Comparison of ENCODE assay signal across 12 cellular contexts in the genomic region with DNA sequence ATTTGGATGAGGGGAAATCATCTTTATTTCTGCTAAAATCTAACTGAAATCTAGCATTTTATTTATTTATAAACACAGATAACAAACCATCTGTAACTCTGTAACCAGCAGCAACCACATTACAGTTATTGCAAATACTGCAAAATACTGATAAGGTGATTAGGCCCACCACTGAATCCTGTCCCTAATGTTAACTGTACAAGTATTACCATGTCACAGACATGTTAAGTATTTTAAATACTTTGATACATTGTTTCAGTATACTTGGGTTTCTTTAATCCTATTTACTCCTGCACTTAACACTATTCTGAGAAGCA.
"Had no signal": no experiment of that assay in that cellular context is flagged by ENCODE, and none has a peak within 500 bp of the region (broad histone marks: within the 10 kb centered on the region; RNA-seq: fewer than 3 reads in every experiment).

No MANE protein-coding gene starts in this region.

- ATAC-seq: activated CD8-positive, alpha-beta memory T cell treated with anti-CD3 and anti-CD28 coated beads, Interleukin-2, amount 10 ng/mL, durations not matched to agents 7 days and 5 days; gastroesophageal sphincter; natural killer cell treated with Interleukin-12 subunit alpha and Interleukin-12 subunit beta and Interleukin-15 and Interleukin-18, amount 100 ng/mL, for 72 hours; stimulated activated memory B cell treated with anti-CD40 and anti-IgM and Interleukin-4, amounts not matched to agents 10 μg/mL and 1 μg/mL and 100 μg/mL, for 72 hours had no signal

- H3K4me3 ChIP-seq: ascending aorta, gastroesophageal sphincter, tibial artery had no signal

- H3K27ac Mint-ChIP-seq: activated CD4-positive, alpha-beta memory T cell treated with anti-CD3 and anti-CD28 coated beads for 36 hours; activated CD8-positive, alpha-beta memory T cell treated with anti-CD3 and anti-CD28 coated beads, Interleukin-2, amount 10 ng/mL, durations not matched to agents 7 days and 5 days; activated naive CD4-positive, alpha-beta T cell treated with anti-CD3 and anti-CD28 coated beads for 36 hours; activated T-helper 2 cell treated with anti-CD3 and anti-CD28 coated beads, Interferon-gamma antibody, Interleukin-2, Interleukin-4, amounts not matched to agents 10 μg/mL and 5 μg/mL and 100 μg/mL, durations not matched to agents 14 hours and 24 hours and 36 hours; endodermal cell; stimulated activated memory B cell treated with anti-CD40 and anti-IgM and Interleukin-4, amounts not matched to agents 10 μg/mL and 1 μg/mL and 100 μg/mL, for 72 hours had no signal

- H3K9me3 Mint-ChIP-seq: activated CD4-positive, alpha-beta memory T cell treated with anti-CD3 and anti-CD28 coated beads for 36 hours; activated naive CD4-positive, alpha-beta T cell treated with anti-CD3 and anti-CD28 coated beads for 36 hours; activated T-helper 2 cell treated with anti-CD3 and anti-CD28 coated beads, Interferon-gamma antibody, Interleukin-2, Interleukin-4, amounts not matched to agents 10 μg/mL and 5 μg/mL and 100 μg/mL, durations not matched to agents 14 hours and 24 hours and 36 hours; natural killer cell treated with Interleukin-12 subunit alpha and Interleukin-12 subunit beta and Interleukin-15 and Interleukin-18, amount 100 ng/mL, for 72 hours; stimulated activated memory B cell treated with anti-CD40 and anti-IgM and Interleukin-4, amounts not matched to agents 10 μg/mL and 1 μg/mL and 100 μg/mL, for 72 hours had no signal

- H3K9me3 ChIP-seq: ascending aorta, gastroesophageal sphincter, tibial artery had no signal

- H3K36me3 ChIP-seq: ascending aorta, gastroesophageal sphincter, tibial artery had no signal

- H3K27me3 Mint-ChIP-seq: activated CD4-positive, alpha-beta memory T cell treated with anti-CD3 and anti-CD28 coated beads for 36 hours; activated CD8-positive, alpha-beta memory T cell treated with anti-CD3 and anti-CD28 coated beads, Interleukin-2, amount 10 ng/mL, durations not matched to agents 7 days and 5 days; natural killer cell treated with Interleukin-12 subunit alpha and Interleukin-12 subunit beta and Interleukin-15 and Interleukin-18, amount 100 ng/mL, for 72 hours; stimulated activated memory B cell treated with anti-CD40 and anti-IgM and Interleukin-4, amounts not matched to agents 10 μg/mL and 1 μg/mL and 100 μg/mL, for 72 hours had no signal

- DNase-seq: activated CD4-positive, alpha-beta memory T cell treated with anti-CD3 and anti-CD28 coated beads for 36 hours; activated CD8-positive, alpha-beta memory T cell treated with anti-CD3 and anti-CD28 coated beads, Interleukin-2, amount 10 ng/mL, durations not matched to agents 7 days and 5 days; activated naive CD4-positive, alpha-beta T cell treated with anti-CD3 and anti-CD28 coated beads for 36 hours; activated T-cell treated with anti-CD3 and anti-CD28 coated beads, Interleukin-2, amount 50 U/mL, for 1 hour; endodermal cell; mammary epithelial cell; tibial artery had no signal

- H3K4me3 Mint-ChIP-seq: activated CD4-positive, alpha-beta memory T cell treated with anti-CD3 and anti-CD28 coated beads for 36 hours; activated CD8-positive, alpha-beta memory T cell treated with anti-CD3 and anti-CD28 coated beads, Interleukin-2, amount 10 ng/mL, durations not matched to agents 7 days and 5 days; activated naive CD4-positive, alpha-beta T cell treated with anti-CD3 and anti-CD28 coated beads for 36 hours; endodermal cell; natural killer cell treated with Interleukin-12 subunit alpha and Interleukin-12 subunit beta and Interleukin-15 and Interleukin-18, amount 100 ng/mL, for 72 hours; stimulated activated memory B cell treated with anti-CD40 and anti-IgM and Interleukin-4, amounts not matched to agents 10 μg/mL and 1 μg/mL and 100 μg/mL, for 72 hours had no signal

- H3K27me3 ChIP-seq: ascending aorta, gastroesophageal sphincter, tibial artery had no signal

- H3K27ac ChIP-seq: ascending aorta, tibial artery had no signal

- H3K36me3 Mint-ChIP-seq: activated CD4-positive, alpha-beta memory T cell treated with anti-CD3 and anti-CD28 coated beads for 36 hours; activated CD8-positive, alpha-beta memory T cell treated with anti-CD3 and anti-CD28 coated beads, Interleukin-2, amount 10 ng/mL, durations not matched to agents 7 days and 5 days; natural killer cell treated with Interleukin-12 subunit alpha and Interleukin-12 subunit beta and Interleukin-15 and Interleukin-18, amount 100 ng/mL, for 72 hours had no signal
